In genomic region chr14:78933948-78934524, GRCh38 we compare ENCODE assay signal across 10 cellular contexts.
DNase-seq lines count a peak whose midpoint lies in the region; ATAC-seq and TF ChIP-seq lines count a peak whose summit lies in the region.
"Had no signal": no experiment of that assay in that cellular context is flagged by ENCODE, and none has a peak within 500 bp of the region (broad histone marks: within the 10 kb centered on the region; RNA-seq: fewer than 3 reads in every experiment).

No MANE protein-coding gene starts in this region.

- no peak overlapping the region for H3K9ac ChIP-seq in KMS-11

- TF ChIP-seq CTCF in KMS-11 (conservative IDR thresholded peaks at IDR 0.05; ENCODE audit: low read depth, low read length) (peak; percentile 75), right lobe of liver (IDR thresholded peaks at IDR 0.05) (peak in 3 of 4 donors; percentile 43 to 45 (median 43))

- intact Hi-C loops in right lobe of liver (cut with DNase I): no loop called here

- no peaks in the 10 kb centered on the region for H3K79me2 ChIP-seq in KMS-11 (ENCODE audit: insufficient read depth, low read depth)

- H2AFZ ChIP-seq in KMS-11 (ENCODE audit: low read depth): no peak overlapping the region

- WGBS in right lobe of liver (ENCODE audit: insufficient coverage, low coverage, low lambda C conversion rate, missing lambda C conversion rate): 14% methylated on average over 4 of the region's 4 CpGs

- no peak overlapping the region for H3K4me3 ChIP-seq in KMS-11 (IDR thresholded peaks at IDR 0.05; ENCODE audit: insufficient read depth, low read depth, low read length)
- no peak overlapping the region for H3K4me3 ChIP-seq in right lobe of liver
- H3K4me3 ChIP-seq: lung, SJCRH30 had no signal

- H3K36me3 ChIP-seq in KMS-11 (ENCODE audit: insufficient read depth) (no peaks in the 10 kb centered on the region; the same call in 1 of the 2 replicates), right lobe of liver (no peaks in the 10 kb centered on the region)
- H3K36me3 ChIP-seq: SJCRH30 had no signal

- no peak overlapping the region for H3K4me2 ChIP-seq in KMS-11

- no peaks in the 10 kb centered on the region for H3K9me3 ChIP-seq in right lobe of liver
- H3K9me3 ChIP-seq: SJCRH30 had no signal

- no peaks in the 10 kb centered on the region for H3K27me3 ChIP-seq in KMS-11 (ENCODE audit: insufficient read depth, low read depth)
- no peaks in the 10 kb centered on the region for H3K27me3 ChIP-seq in right lobe of liver
- H3K27me3 ChIP-seq: SJCRH30 had no signal

- ATAC-seq in right lobe of liver (peak in 2 of 4 donors; percentile 42 to 43), GM18867 (IDR thresholded peaks at IDR 0.05; ENCODE audit: unreplicated experiment) (no peak), GM18517 (IDR thresholded peaks at IDR 0.05; ENCODE audit: unreplicated experiment) (no peak)

- H3K27ac ChIP-seq in KMS-11: no peak overlapping the region
- no peak overlapping the region for H3K27ac ChIP-seq in right lobe of liver
- H3K27ac ChIP-seq: SJCRH30 had no signal

- no peaks in the 10 kb centered on the region for H4K20me1 ChIP-seq in KMS-11 (ENCODE audit: insufficient read depth)

- DNase-seq in EH (ENCODE audit: low read depth) (peak; percentile 56), amniotic epithelial cell (ENCODE audit: low read depth) (peak; percentile 37), right lobe of liver (no peak), NCI-H446 treated with DMSO at 0.1 percent for 48 hours (lab: John Stamatoyannopoulos, UW) (no peak)
- no peak for DNase-seq in activated naive CD4-positive, alpha-beta T cell treated with anti-CD3 and anti-CD28 coated beads, Interleukin-2, amount 50 U/mL, for 16 hours

- no peaks in the 10 kb centered on the region for H3K4me1 ChIP-seq in KMS-11 (ENCODE audit: low read depth, poor library complexity, severe bottlenecking)
- no peaks in the 10 kb centered on the region for H3K4me1 ChIP-seq in right lobe of liver
- H3K4me1 ChIP-seq: SJCRH30 had no signal

- no peak for TF ChIP-seq POLR2A in right lobe of liver (IDR thresholded peaks at IDR 0.05)

Comparison
In these comparisons a context has a peak if more than half of its experiments do, and no peak if none do; other contexts are left out.
1. DNase-seq: peak in EH (single experiment) and amniotic epithelial cell (single experiment); none in right lobe of liver (0 of 3), activated naive CD4-positive, alpha-beta T cell treated with anti-CD3 and anti-CD28 coated beads, Interleukin-2, amount 50 U/mL, for 16 hours (single experiment) and NCI-H446 treated with DMSO at 0.1 percent for 48 hours (single experiment).